1 cellular context compared by ENCODE assay signal in the genomic region with DNA sequence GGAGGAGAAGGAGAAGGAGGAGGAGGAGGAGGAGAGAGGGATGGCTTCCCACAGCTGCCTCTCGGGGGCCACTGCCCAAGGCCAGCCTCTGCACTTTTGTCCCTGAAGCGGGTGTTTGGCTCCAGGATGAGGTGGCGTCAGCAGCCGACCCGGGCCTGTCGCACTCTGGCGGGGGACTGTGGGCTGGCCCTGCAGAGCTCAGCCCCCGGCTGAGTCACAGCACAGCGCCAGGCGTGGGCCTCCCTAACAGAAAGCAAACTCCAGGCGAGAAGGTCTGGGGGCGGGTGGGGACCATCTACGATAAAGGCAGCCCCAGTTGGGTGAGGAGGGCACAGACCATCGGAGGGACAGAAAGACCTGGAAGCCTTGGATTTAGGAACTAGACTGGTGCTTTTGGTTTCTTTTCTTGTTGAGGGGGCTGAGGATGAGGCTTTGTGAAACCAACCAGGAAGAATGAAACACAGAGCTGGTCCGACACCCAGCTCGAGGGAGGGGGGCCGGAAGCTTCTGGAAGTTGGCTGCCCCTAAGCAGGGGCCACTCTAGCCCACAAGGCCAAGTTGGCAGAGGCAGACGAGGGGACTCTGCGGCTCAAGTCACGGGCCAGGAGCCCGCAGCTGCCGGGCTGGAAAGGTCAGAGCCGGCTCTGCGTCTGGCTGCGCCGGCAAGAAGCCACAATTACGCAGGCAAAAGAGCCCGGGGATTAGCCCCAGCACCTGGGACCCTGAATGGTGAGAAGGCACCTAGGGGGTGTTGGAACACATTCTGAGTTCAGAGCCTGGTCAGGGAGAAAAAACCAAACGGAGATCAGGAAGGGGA.
TF ChIP-seq lines count a peak whose summit lies in the region.

No MANE protein-coding gene starts in this region.

TF ChIP-seq in K562, 482 proteins besides CTCF, POLR2A, EP300 and RAD21 (continued from another document and continues in another):
- TF ChIP-seq SMARCC2 (IDR thresholded peaks at IDR 0.05; ENCODE audit: low read depth) (no peak), RFX7 (CRISPR knock-in tag; IDR thresholded peaks at IDR 0.05) (no peak), STAT5B (CRISPR knock-in tag; IDR thresholded peaks at IDR 0.05) (no peak), FOXK1 (CRISPR knock-in tag; IDR thresholded peaks at IDR 0.05; ENCODE audit: borderline replicate concordance) (no peak), ZNF778 (CRISPR knock-in tag; IDR thresholded peaks at IDR 0.05) (no peak), DMBX1 (CRISPR knock-in tag; IDR thresholded peaks at IDR 0.05; ENCODE audit: borderline replicate concordance) (0 out of 2 replicates have a peak, but pooled peaks have one; percentile 19), RBBP5 (IDR thresholded peaks at IDR 0.05; ENCODE audit: borderline replicate concordance, insufficient read depth, low read length, poor library complexity, severe bottlenecking) (no peak), ETV6 (IDR thresholded peaks at IDR 0.05; ENCODE audit: borderline replicate concordance in 1 of 2, low read depth in 2 of 2, low read length in 1 of 2) (0 out of 4 replicates have a peak, but pooled peaks of 1 of the 2 experiments have one; percentile 27), ETV6 (CRISPR knock-in tag; IDR thresholded peaks at IDR 0.05; ENCODE audit: borderline replicate concordance) (no peak), MCM2 (IDR thresholded peaks at IDR 0.05; ENCODE audit: low read depth) (no peak), TBL1XR1 (IDR thresholded peaks at IDR 0.05; ENCODE audit: low read length in 2 of 2) (peak in 1 of 2 experiments; percentile 7; a peak in 1 of 4 replicates), HDAC1 (IDR thresholded peaks at IDR 0.05) (0 out of 4 replicates have a peak, but pooled peaks of 1 of the 2 experiments have one; percentile 48), TCFL5 (CRISPR knock-in tag; conservative IDR thresholded peaks at IDR 0.05) (no peak), NFIC (IDR thresholded peaks at IDR 0.05) (peak; percentile 34; the same call in 1 of the 2 replicates), ZNF696 (CRISPR knock-in tag; conservative IDR thresholded peaks at IDR 0.05) (no peak), ZHX1 (conservative IDR thresholded peaks at IDR 0.05; ENCODE audit: low read length) (no peak), JUN (IDR thresholded peaks at IDR 0.05; ENCODE audit: borderline replicate concordance, low read depth, low read length) (peak; percentile 80), JUN (CRISPR knock-in tag; IDR thresholded peaks at IDR 0.05; ENCODE audit: borderline replicate concordance) (no peak), NR1H2 (CRISPR knock-in tag; IDR thresholded peaks at IDR 0.05) (no peak), GABPB2 (CRISPR knock-in tag; conservative IDR thresholded peaks at IDR 0.05) (no peak), SP1 (CRISPR knock-in tag; IDR thresholded peaks at IDR 0.05) (no peak), ZFPM2 (CRISPR knock-in tag; IDR thresholded peaks at IDR 0.05) (no peak), U2AF2 (optimal IDR thresholded peaks at IDR 0.05; ENCODE audit: low read depth, low read length) (no peak), GTF2F1 (IDR thresholded peaks at IDR 0.05; ENCODE audit: low read depth, low read length) (no peak), EGR1 (conservative IDR thresholded peaks at IDR 0.05) (peak; percentile 98), ZNF518B (CRISPR knock-in tag; IDR thresholded peaks at IDR 0.05) (no peak), TFAP4 (CRISPR knock-in tag; IDR thresholded peaks at IDR 0.05; ENCODE audit: borderline replicate concordance) (peak; percentile 85; the same call in 1 of the 2 replicates), TAF15 (IDR thresholded peaks at IDR 0.05; ENCODE audit: low read depth, low read length) (no peak), ARHGAP35 (IDR thresholded peaks at IDR 0.05; ENCODE audit: partially characterized antibody) (no peak), SNRNP70 (optimal IDR thresholded peaks at IDR 0.05; ENCODE audit: low read depth, low read length) (no peak), SMAD2 (IDR thresholded peaks at IDR 0.05; ENCODE audit: low read depth, low read length) (no peak), ZNF274 (IDR thresholded peaks at IDR 0.05; ENCODE audit: borderline replicate concordance, low read depth, low read length) (no peak), ZNF347 (CRISPR knock-in tag; IDR thresholded peaks at IDR 0.05; ENCODE audit: low read depth) (no peak), NR2C2 (CRISPR knock-in tag; IDR thresholded peaks at IDR 0.05) (no peak), NR2C2 (tag; IDR thresholded peaks at IDR 0.05) (peak; percentile 64), ZNF253 (CRISPR knock-in tag; conservative IDR thresholded peaks at IDR 0.05) (no peak), L3MBTL2 (IDR thresholded peaks at IDR 0.05) (no peak), PREB (CRISPR knock-in tag; IDR thresholded peaks at IDR 0.05) (no peak), ZBTB49 (CRISPR knock-in tag; IDR thresholded peaks at IDR 0.05; ENCODE audit: borderline replicate concordance) (no peak), TCF15 (CRISPR knock-in tag; IDR thresholded peaks at IDR 0.05) (no peak), ZNF695 (CRISPR knock-in tag; IDR thresholded peaks at IDR 0.05) (no peak), FOXM1 (IDR thresholded peaks at IDR 0.05; ENCODE audit: low read depth) (no peak), FOXM1 (CRISPR knock-in tag; IDR thresholded peaks at IDR 0.05; ENCODE audit: low read depth) (no peak)
- TF ChIP-seq, protein P1, sequence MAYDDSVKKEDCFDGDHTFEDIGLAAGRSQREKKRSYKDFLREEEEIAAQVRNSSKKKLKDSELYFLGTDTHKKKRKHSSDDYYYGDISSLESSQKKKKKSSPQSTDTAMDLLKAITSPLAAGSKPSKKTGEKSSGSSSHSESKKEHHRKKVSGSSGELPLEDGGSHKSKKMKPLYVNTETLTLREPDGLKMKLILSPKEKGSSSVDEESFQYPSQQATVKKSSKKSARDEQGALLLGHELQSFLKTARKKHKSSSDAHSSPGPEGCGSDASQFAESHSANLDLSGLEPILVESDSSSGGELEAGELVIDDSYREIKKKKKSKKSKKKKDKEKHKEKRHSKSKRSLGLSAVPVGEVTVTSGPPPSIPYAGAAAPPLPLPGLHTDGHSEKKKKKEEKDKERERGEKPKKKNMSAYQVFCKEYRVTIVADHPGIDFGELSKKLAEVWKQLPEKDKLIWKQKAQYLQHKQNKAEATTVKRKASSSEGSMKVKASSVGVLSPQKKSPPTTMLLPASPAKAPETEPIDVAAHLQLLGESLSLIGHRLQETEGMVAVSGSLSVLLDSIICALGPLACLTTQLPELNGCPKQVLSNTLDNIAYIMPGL (CRISPR knock-in tag; IDR thresholded peaks at IDR 0.05) = no peak
- TF ChIP-seq, protein P2, sequence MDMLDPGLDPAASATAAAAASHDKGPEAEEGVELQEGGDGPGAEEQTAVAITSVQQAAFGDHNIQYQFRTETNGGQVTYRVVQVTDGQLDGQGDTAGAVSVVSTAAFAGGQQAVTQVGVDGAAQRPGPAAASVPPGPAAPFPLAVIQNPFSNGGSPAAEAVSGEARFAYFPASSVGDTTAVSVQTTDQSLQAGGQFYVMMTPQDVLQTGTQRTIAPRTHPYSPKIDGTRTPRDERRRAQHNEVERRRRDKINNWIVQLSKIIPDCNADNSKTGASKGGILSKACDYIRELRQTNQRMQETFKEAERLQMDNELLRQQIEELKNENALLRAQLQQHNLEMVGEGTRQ (CRISPR knock-in tag; IDR thresholded peaks at IDR 0.05) = no peak
- TF ChIP-seq, protein P3, sequence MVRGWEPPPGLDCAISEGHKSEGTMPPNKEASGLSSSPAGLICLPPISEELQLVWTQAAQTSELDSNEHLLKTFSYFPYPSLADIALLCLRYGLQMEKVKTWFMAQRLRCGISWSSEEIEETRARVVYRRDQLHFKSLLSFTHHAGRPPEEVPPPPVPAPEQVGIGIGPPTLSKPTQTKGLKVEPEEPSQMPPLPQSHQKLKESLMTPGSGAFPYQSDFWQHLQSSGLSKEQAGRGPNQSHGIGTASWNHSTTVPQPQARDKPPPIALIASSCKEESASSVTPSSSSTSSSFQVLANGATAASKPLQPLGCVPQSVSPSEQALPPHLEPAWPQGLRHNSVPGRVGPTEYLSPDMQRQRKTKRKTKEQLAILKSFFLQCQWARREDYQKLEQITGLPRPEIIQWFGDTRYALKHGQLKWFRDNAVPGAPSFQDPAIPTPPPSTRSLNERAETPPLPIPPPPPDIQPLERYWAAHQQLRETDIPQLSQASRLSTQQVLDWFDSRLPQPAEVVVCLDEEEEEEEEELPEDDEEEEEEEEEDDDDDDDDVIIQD (CRISPR knock-in tag; IDR thresholded peaks at IDR 0.05) = no peak
